ENCODE assay signal across 34 cellular contexts in the genomic region with DNA sequence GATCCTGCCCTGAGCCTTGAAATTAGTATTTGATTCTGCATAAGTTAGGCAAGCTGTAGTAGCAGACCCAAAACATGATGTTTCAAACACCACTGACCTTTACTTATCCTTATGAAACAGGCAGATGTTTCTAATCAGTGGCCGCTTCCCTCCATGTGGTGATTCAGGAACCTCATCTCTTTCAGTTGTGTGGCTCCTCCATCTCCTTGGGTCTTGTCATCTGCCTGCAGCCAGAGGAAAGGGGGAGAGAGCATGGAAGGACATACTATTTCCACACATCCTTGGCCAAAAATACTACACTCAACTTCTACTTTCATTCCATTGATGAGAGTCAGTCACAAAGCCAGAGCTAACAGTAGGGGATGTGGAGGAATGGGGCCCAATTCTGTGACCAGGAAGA. TPM values are rescaled to one million over a fixed set of nuclear protein-coding genes. Genes with fewer than 3 reads are reported as not detected.
"Had no signal": no experiment of that assay in that cellular context is flagged by ENCODE, and none has a peak within 500 bp of the region (broad histone marks: within the 10 kb centered on the region; RNA-seq: fewer than 3 reads in every experiment).

No MANE protein-coding gene starts in this region.

- H3K4me3 Mint-ChIP-seq: activated CD4-positive, alpha-beta T cell treated with anti-CD3 and anti-CD28 coated beads, Interleukin-2, amount 10 ng/mL, durations not matched to agents 7 days and 5 days; activated CD8-positive, alpha-beta T cell treated with anti-CD3 and anti-CD28 coated beads for 36 hours; activated naive CD8-positive, alpha-beta T cell; activated T-cell treated with anti-CD3 and anti-CD28 coated beads, Interleukin-2, amount 50 U/mL, for 72 hours; central memory CD8-positive, alpha-beta T cell; immature natural killer cell; natural killer cell; neural progenitor cell; stimulated activated memory B cell treated with anti-CD40 and anti-IgM and Interleukin-4, amounts not matched to agents 10 μg/mL and 1 μg/mL and 100 μg/mL, for 72 hours; WTC11 had no signal

- H3K27ac Mint-ChIP-seq: activated CD4-positive, alpha-beta T cell treated with anti-CD3 and anti-CD28 coated beads, Interleukin-2, amount 10 ng/mL, durations not matched to agents 7 days and 5 days; activated CD8-positive, alpha-beta T cell treated with anti-CD3 and anti-CD28 coated beads for 36 hours; activated naive CD8-positive, alpha-beta T cell; activated T-cell treated with anti-CD3 and anti-CD28 coated beads, Interleukin-2, amount 50 U/mL, for 72 hours; immature natural killer cell; natural killer cell; neural progenitor cell; stimulated activated memory B cell treated with anti-CD40 and anti-IgM and Interleukin-4, amounts not matched to agents 10 μg/mL and 1 μg/mL and 100 μg/mL, for 72 hours; WTC11 had no signal

- H3K36me3 Mint-ChIP-seq: activated naive CD8-positive, alpha-beta T cell; immature natural killer cell; natural killer cell; neural progenitor cell; stimulated activated memory B cell treated with anti-CD40 and anti-IgM and Interleukin-4, amounts not matched to agents 10 μg/mL and 1 μg/mL and 100 μg/mL, for 72 hours had no signal

- H3K4me1 Mint-ChIP-seq: activated CD4-positive, alpha-beta T cell treated with anti-CD3 and anti-CD28 coated beads, Interleukin-2, amount 10 ng/mL, durations not matched to agents 7 days and 5 days; central memory CD8-positive, alpha-beta T cell; immature natural killer cell; natural killer cell; neural progenitor cell; stimulated activated memory B cell treated with anti-CD40 and anti-IgM and Interleukin-4, amounts not matched to agents 10 μg/mL and 1 μg/mL and 100 μg/mL, for 72 hours had no signal

- H3K9me3 Mint-ChIP-seq: activated CD4-positive, alpha-beta T cell treated with anti-CD3 and anti-CD28 coated beads, Interleukin-2, amount 10 ng/mL, durations not matched to agents 7 days and 5 days; natural killer cell had no signal

- ATAC-seq: activated CD8-positive, alpha-beta T cell treated with anti-CD3 and anti-CD28 coated beads for 36 hours; activated T-cell treated with anti-CD3 and anti-CD28 coated beads, Interleukin-2, amount 50 U/mL, for 72 hours; heart left ventricle; natural killer cell; stimulated activated memory B cell treated with anti-CD40 and anti-IgM and Interleukin-4, amounts not matched to agents 10 μg/mL and 1 μg/mL and 100 μg/mL, for 72 hours; WTC11 had no signal

- H3K27ac ChIP-seq: epithelial cell of prostate, esophagus squamous epithelium, heart left ventricle, neural progenitor cell, right atrium auricular region, stomach, thyroid gland, upper lobe of left lung, vagina had no signal

- H3K27me3 Mint-ChIP-seq: activated CD4-positive, alpha-beta T cell treated with anti-CD3 and anti-CD28 coated beads, Interleukin-2, amount 10 ng/mL, durations not matched to agents 7 days and 5 days; stimulated activated memory B cell treated with anti-CD40 and anti-IgM and Interleukin-4, amounts not matched to agents 10 μg/mL and 1 μg/mL and 100 μg/mL, for 72 hours had no signal

- DNase-seq: activated CD4-positive, alpha-beta T cell treated with anti-CD3 and anti-CD28 coated beads for 1 hour; activated CD4-positive, alpha-beta T cell treated with anti-CD3 and anti-CD28 coated beads, Interleukin-2, amount 10 ng/mL, durations not matched to agents 7 days and 5 days; activated CD8-positive, alpha-beta T cell treated with anti-CD3 and anti-CD28 coated beads for 36 hours; activated naive CD4-positive, alpha-beta T cell treated with Interleukin-2 at 50 U/mL for 16 hours; activated T-cell treated with anti-CD3 and anti-CD28 coated beads for 4 hours; activated T-cell treated with anti-CD3 and anti-CD28 coated beads, Interleukin-2, amount 50 U/mL, for 72 hours; anterior cingulate cortex; dermis blood vessel endothelial cell; effector CD4-positive, alpha-beta T cell; esophagus squamous epithelium; foreskin fibroblast; heart left ventricle; hypothalamus; immature natural killer cell; natural killer cell; occipital lobe; stimulated activated CD4-positive, alpha-beta T cell treated with anti-CD3 and anti-CD28 coated beads, Interleukin-1b, Interleukin-23, amount 100 ng/mL, for 48 hours; stimulated activated CD4-positive, alpha-beta T cell treated with anti-CD3 and anti-CD28 coated beads, Interleukin-4, amount 100 ng/mL, for 4 hours; stimulated activated CD8-positive, alpha-beta memory T cell treated with anti-CD3 and anti-CD28 coated beads, Interleukin-4, amount 100 ng/mL, for 48 hours; stomach; T-helper 2 cell; thyroid gland; upper lobe of left lung had no signal

- H3K9me3 ChIP-seq: thyroid gland, vagina had no signal

- H3K27me3 ChIP-seq: neural progenitor cell, right atrium auricular region, thyroid gland, upper lobe of left lung, vagina had no signal

RNA-seq across cellular contexts. Expression of gene IRX6, which starts 41.6 kb away (rescaled TPM):
- total RNA-seq: activated CD4-positive, alpha-beta T cell treated with anti-CD3 and anti-CD28 coated beads, Interleukin-2, amount 10 ng/mL, durations not matched to agents 7 days and 5 days; activated CD8-positive, alpha-beta T cell treated with anti-CD3 and anti-CD28 coated beads for 36 hours; activated T-cell treated with anti-CD3 and anti-CD28 coated beads, Interleukin-2, amount 50 U/mL, for 72 hours; bronchial epithelial cell; dermis blood vessel endothelial cell; natural killer cell; occipital lobe; pulmonary artery endothelial cell; smooth muscle cell; stomach had no signal
